Comparison of ENCODE assay signal across 20 cellular contexts in genomic region chr14:54585214-54585613, GRCh38. TPM values are rescaled to one million over a fixed set of nuclear protein-coding genes. Genes with fewer than 3 reads are reported as not detected.
A peak's percentile ranks its signal among the peaks of the same experiment; 100 is the strongest.
DNase-seq lines count a peak whose midpoint lies in the region; ATAC-seq, FAIRE-seq and TF ChIP-seq lines count a peak whose summit lies in the region.
"Had no signal": no experiment of that assay in that cellular context is flagged by ENCODE, and none has a peak within 500 bp of the region (broad histone marks: within the 10 kb centered on the region; RNA-seq: fewer than 3 reads in every experiment).

No MANE protein-coding gene starts in this region.

- H3K4me2 ChIP-seq in HepG2 (ENCODE audit: low read depth, low read length) = no peak overlapping the region
- no peak overlapping the region for H3K4me2 ChIP-seq in GM12878 (ENCODE audit: control insufficient read depth, insufficient read depth)
- H3K4me2 ChIP-seq: A549; BLaER1 treated with 17β-estradiol and CSF1 and Interleukin-3, amounts not matched to agents 10 nM and 100 nM had no signal

- H3K9me3 ChIP-seq in HepG2 (ENCODE audit: low read length) (no peaks in the 10 kb centered on the region), right lobe of liver (no peaks in the 10 kb centered on the region), GM12878 (replicated peaks; ENCODE audit: control insufficient read depth, insufficient read depth, low read length) (no peaks in the 10 kb centered on the region)
- H3K9me3 ChIP-seq: A549, Caco-2 had no signal

- BruUV-seq in HepG2 (replicated peaks; lab: Mats Ljungman, UMichigan) (no TSS peak), GM12878 (replicated peaks; lab: Mats Ljungman, UMichigan) (no TSS peak)

- H2AFZ ChIP-seq in HepG2 (ENCODE audit: low read length) (no peak overlapping the region), GM12878 (ENCODE audit: control insufficient read depth, low read depth, low read length) (no peak overlapping the region)

- H3K4me1 ChIP-seq in HepG2 (ENCODE audit: insufficient read depth, low read length) (peaks cover 18% of the 10 kb centered on the region), right lobe of liver (no peaks in the 10 kb centered on the region), GM12878 (ENCODE audit: control insufficient read depth, insufficient read depth, low read length) (no peaks in the 10 kb centered on the region)
- H3K4me1 ChIP-seq: Caco-2 had no signal

- H3K36me3 ChIP-seq in HepG2 (replicated peaks in 1 of 2; ENCODE audit: control insufficient read depth in 1 of 2, insufficient read depth in 2 of 2, low read length in 2 of 2) (peaks cover 6 to 33% of the 10 kb centered on the region in 2 experiments; a peak in 4 of 5 replicates), right lobe of liver (no peaks in the 10 kb centered on the region), GM12878 (ENCODE audit: control insufficient read depth in 2 of 2, insufficient read depth in 2 of 2, low read length in 1 of 2) (no peaks in the 10 kb centered on the region)

- 97% methylated on average over 3 of the region's 3 CpGs for WGBS in HepG2 (ENCODE audit: low lambda C conversion rate)
- 97% methylated on average over 3 of the region's 3 CpGs for WGBS in right lobe of liver (ENCODE audit: insufficient coverage, low coverage, low lambda C conversion rate, missing lambda C conversion rate)
- 94% methylated on average over 3 of the region's 3 CpGs for WGBS in GM12878 (ENCODE audit: insufficient coverage, insufficient replicate concordance, low lambda C conversion rate, missing lambda C conversion rate)

- TF ChIP-seq POLR2A in HepG2 (IDR thresholded peaks at IDR 0.05; ENCODE audit: insufficient read depth in 1 of 2, low read depth in 2 of 2, low read length in 2 of 2) (no peak), right lobe of liver (IDR thresholded peaks at IDR 0.05) (no peak), GM12878 (IDR thresholded peaks at IDR 0.05; ENCODE audit: low read depth, low read length) (no peak)

- no peak overlapping the region for H3K27ac ChIP-seq in HepG2 (ENCODE audit: extremely low read length, insufficient read depth, low read length)
- no peak overlapping the region for H3K27ac ChIP-seq in right lobe of liver
- H3K27ac ChIP-seq in GM12878 (ENCODE audit: control insufficient read depth, insufficient read depth) = no peak overlapping the region
- H3K27ac ChIP-seq: 22Rv1; A549; BLaER1 treated with 17β-estradiol and CSF1 and Interleukin-3, amounts not matched to agents 10 nM and 100 nM; C4-2B had no signal

- RAD21 ChIA-PET in GM12878 (lab: Charles Lee; ENCODE audit: unreplicated experiment) = no interaction called here

- no peak for TF ChIP-seq CTCF in HepG2 (CRISPR knock-in tag; IDR thresholded peaks at IDR 0.05)
- no peak for TF ChIP-seq CTCF in right lobe of liver (IDR thresholded peaks at IDR 0.05)
- no peak for TF ChIP-seq CTCF in GM12878 (IDR thresholded peaks at IDR 0.05 in 2 of 3, conservative IDR thresholded peaks at IDR 0.05 in 1 of 3; ENCODE audit: control insufficient read depth in 2 of 3, extremely low read depth in 1 of 3, insufficient read depth in 1 of 3, low read depth in 3 of 3, low read length in 3 of 3)

- intact Hi-C loops in HepG2 (cut with micrococcal nuclease; ENCODE audit: unreplicated experiment) = no loop called here
- intact Hi-C loops in right lobe of liver (cut with DNase I) = no loop called here
- intact Hi-C loops in GM12878 (cut with micrococcal nuclease; ENCODE audit: unreplicated experiment) = no loop called here

- peaks cover 41% of the 10 kb centered on the region for H4K20me1 ChIP-seq in HepG2 (ENCODE audit: insufficient read depth, low read length)
- H4K20me1 ChIP-seq in GM12878 (ENCODE audit: control insufficient read depth, insufficient read depth) = no peaks in the 10 kb centered on the region

- H3K4me3 ChIP-seq in HepG2 (replicated peaks in 1 of 3; ENCODE audit: insufficient read depth in 1 of 3, low read depth in 2 of 3, low read length in 3 of 3) (no peak overlapping the region), right lobe of liver (no peak overlapping the region), GM12878 (no peak overlapping the region)
- H3K4me3 ChIP-seq: A549; BLaER1 treated with 17β-estradiol and CSF1 and Interleukin-3, amounts not matched to agents 10 nM and 100 nM had no signal

- POLR2A ChIA-PET in HepG2 (lab: Yijun Ruan, JAX) = no interaction called here
- POLR2A ChIA-PET in GM12878 (lab: Charles Lee) = no interaction called here

- FAIRE-seq in HepG2 (lab: Jason Lieb, UNC) = no peak
- FAIRE-seq in HTR-8/SVneo (lab: Jason Lieb, UNC) = peak; percentile 4
- no peak for FAIRE-seq in GM12878 (lab: Jason Lieb, UNC)
- FAIRE-seq: D721Med, GM12891, GM19239 had no signal

- H3K27me3 ChIP-seq in HepG2 (ENCODE audit: control insufficient read depth in 1 of 2, insufficient read depth in 2 of 2, low read length in 2 of 2) = no peaks in the 10 kb centered on the region
- no peaks in the 10 kb centered on the region for H3K27me3 ChIP-seq in right lobe of liver
- no peaks in the 10 kb centered on the region for H3K27me3 ChIP-seq in GM12878 (replicated peaks in 1 of 2; ENCODE audit: control insufficient read depth in 2 of 2, insufficient read depth in 2 of 2, low read length in 1 of 2)
- H3K27me3 ChIP-seq: BLaER1 treated with 17β-estradiol and CSF1 and Interleukin-3, amounts not matched to agents 10 nM and 100 nM had no signal

- DNase-seq in HepG2 (ENCODE audit: low spot score) = no peak
- DNase-seq in right lobe of liver = no peak
- no peak for DNase-seq in HTR-8/SVneo (ENCODE audit: insufficient read length, low spot score)
- no peak for DNase-seq in GM12878 (ENCODE audit: low read depth, low spot score)
- no peak for DNase-seq in activated CD4-positive, CD25-positive, alpha-beta regulatory T cell treated with anti-CD3 and anti-CD28 coated beads, Interleukin-2, amount 50 U/mL, for 72 hours
- DNase-seq: AML-193; Caco-2; Calu3; CD4-positive, alpha-beta T cell; CD8-positive, alpha-beta T cell; DMS79 treated with DMSO at 0.1 percent for 48 hours; GDM1 had no signal

- ATAC-seq in HepG2 = no peak
- ATAC-seq in right lobe of liver = no peak
- peak; percentile 50 for ATAC-seq in GM12878
- ATAC-seq in HG03108 (IDR thresholded peaks at IDR 0.05; ENCODE audit: unreplicated experiment) = no peak
- ATAC-seq: A549; CD8-positive, alpha-beta T cell had no signal

- TF ChIP-seq RAD21 in HepG2 (CRISPR knock-in tag; IDR thresholded peaks at IDR 0.05) (no peak), GM12878 (IDR thresholded peaks at IDR 0.05; ENCODE audit: insufficient read depth, low read depth, low read length) (no peak)

- TF ChIP-seq EP300 in HepG2 (IDR thresholded peaks at IDR 0.05; ENCODE audit: low read depth in 2 of 2, low read length in 2 of 2) (no peak), HepG2 (CRISPR knock-in tag; IDR thresholded peaks at IDR 0.05; ENCODE audit: borderline replicate concordance) (no peak), GM12878 (IDR thresholded peaks at IDR 0.05; ENCODE audit: borderline replicate concordance in 1 of 2, control insufficient read depth in 1 of 2, low read depth in 2 of 2, low read length in 2 of 2) (no peak)

- SMC1A ChIA-PET in GM12878 (lab: Charles Lee; ENCODE audit: uncharacterized antibody, unreplicated experiment) = no interaction called here

- H3K9ac ChIP-seq in HepG2 (ENCODE audit: insufficient read depth, low read depth, low read length) = no peak overlapping the region
- no peak overlapping the region for H3K9ac ChIP-seq in GM12878 (ENCODE audit: control insufficient read depth, insufficient read depth, low read length)
- H3K9ac ChIP-seq: BLaER1 treated with 17β-estradiol and CSF1 and Interleukin-3, amounts not matched to agents 10 nM and 100 nM had no signal

- CTCF ChIA-PET in HepG2 (lab: Yijun Ruan, JAX; ENCODE audit: low intra/inter-chr PET ratio, low total read pairs) = no interaction called here
- CTCF ChIA-PET in GM12878 (lab: Yijun Ruan, JAX) = no interaction called here

- H3K79me2 ChIP-seq in HepG2 (ENCODE audit: insufficient read depth, low read length) (peaks cover 84% of the 10 kb centered on the region), GM12878 (ENCODE audit: control insufficient read depth, insufficient read depth, low read length) (no peaks in the 10 kb centered on the region)

- in situ Hi-C loops in HepG2 (cut with HindIII; ENCODE audit: extremely low pct_ligation_motif_present, low pct_unique_long_range_greater_than_20kb) = no loop called here
- in situ Hi-C loops in GM12878 (cut with MboI) = no loop called here

RNA-seq across cellular contexts. Expression of gene SAMD4A, which starts 18.3 kb away (rescaled TPM):
- total RNA-seq in HepG2 (2016; rRNA removed; fragmentation: Illumina TruSeq; extraction: Trizol) (6.9 and 13.0 TPM in 2 replicates), right lobe of liver (10 to 100 TPM; 16.7 to 31.9 (median 21.1) TPM), GM12878 (2014; rRNA removed) (0.38 and 0.40 TPM in 2 replicates), GM12878 (2014; rRNA removed; fragmentation: Illumina TruSeq; extraction: Trizol) (0.18 and 0.40 TPM in 2 replicates), GM12878 (2021) (0.48 and 0.56 TPM in 2 replicates)
- 38.3 and 41.9 TPM in 2 replicates for total RNA-seq in HepG2 (2016; cell fraction: cytosol; rRNA removed; fragmentation: Illumina TruSeq; extraction: Trizol; ENCODE audit: low read depth)
- total RNA-seq in HepG2 (2016; cell fraction: insoluble cytoplasmic fraction; rRNA removed; fragmentation: Illumina TruSeq; extraction: Trizol) = 6.5 and 11.9 TPM in 2 replicates
- total RNA-seq in HepG2 (2016; cell fraction: membrane; rRNA removed; fragmentation: Illumina TruSeq; extraction: Trizol) = 12.3 and 13.3 TPM in 2 replicates
- 24.4 and 25.8 TPM in 2 replicates for total RNA-seq in HepG2 (2016; cell fraction: nucleus; rRNA removed; fragmentation: Illumina TruSeq; extraction: Trizol)
- polyA plus RNA-seq in HepG2 (2011; rRNA removed) (11.7 and 11.8 TPM in 2 replicates), GM12878 (2011; rRNA removed) (0.22 and 0.39 TPM in 2 replicates), GM12878 (2014; fragmentation: Illumina TruSeq; extraction: Trizol) (0.17 and 0.26 TPM in 2 replicates), GM12878 (2014; fragmentation: Nextera tagmentation; extraction: Ambion mirVana) (under 1 TPM; 0.29 to 0.33 TPM), GM12878 (2014; rRNA removed) (0.18 and 0.49 TPM in 2 replicates), GM12878 (2016; fragmentation: Nextera tagmentation; extraction: Ambion mirVana) (under 1 TPM; 0.05 to 0.12 TPM)
- polyA plus RNA-seq in HepG2 (2011; cell fraction: cytosol; rRNA removed) = 4.9 and 6.1 TPM in 2 replicates
- 89.4 and 113 TPM in 2 replicates for polyA plus RNA-seq in HepG2 (2011; cell fraction: nucleus; rRNA removed)
- 22.3 and 23.9 TPM in 2 replicates for polyA plus RNA-seq in HepG2 (2012)
- polyA plus RNA-seq in HepG2 (2016; cell fraction: cytosol; fragmentation: Illumina TruSeq; extraction: Trizol; ENCODE audit: low read depth) = 1.5 and 1.9 TPM in 2 replicates
- polyA plus RNA-seq in HepG2 (2016; cell fraction: insoluble cytoplasmic fraction; fragmentation: Illumina TruSeq; extraction: Trizol; ENCODE audit: low read depth) = 5.1 and 6.3 TPM in 2 replicates
- 3.2 and 3.3 TPM in 2 replicates for polyA plus RNA-seq in HepG2 (2016; cell fraction: membrane; fragmentation: Illumina TruSeq; extraction: Trizol; ENCODE audit: low read depth)
- 31.5 and 34.6 TPM in 2 replicates for polyA plus RNA-seq in HepG2 (2016; cell fraction: nucleus; fragmentation: Illumina TruSeq; extraction: Trizol; ENCODE audit: insufficient read depth, low read depth)
- 3.0 and 40.6 TPM in 2 replicates for polyA minus RNA-seq in HepG2 (2011; rRNA and poly(A)+ RNA removed; ENCODE audit: low replicate concordance)
- 26.1 and 26.2 TPM in 2 replicates for polyA minus RNA-seq in HepG2 (2011; cell fraction: cytosol; rRNA and poly(A)+ RNA removed)
- polyA minus RNA-seq in HepG2 (2011; cell fraction: nucleus; rRNA and poly(A)+ RNA removed) = 112 and 120 TPM in 2 replicates
- 5.6 and 6.9 TPM in 2 replicates for total RNA-seq in GM12878 (2013; cell fraction: nucleolus; rRNA removed)
- polyA plus RNA-seq in GM12878 (2011; ENCODE audit: low read depth) = 0.38 TPM
- polyA plus RNA-seq in GM12878 (2011; cell fraction: cytosol; rRNA removed) = 0.33 and 0.37 TPM in 2 replicates
- 1.4 and 1.5 TPM in 2 replicates for polyA plus RNA-seq in GM12878 (2011; cell fraction: nucleus; rRNA removed)
- 1.0 and 1.1 TPM in 2 replicates for polyA plus RNA-seq in GM12878 (2012)
- 0.66 and 2.4 TPM in 2 replicates for polyA minus RNA-seq in GM12878 (2011; rRNA and poly(A)+ RNA removed)
- polyA minus RNA-seq in GM12878 (2011; cell fraction: cytosol; rRNA and poly(A)+ RNA removed) = not detected in 2 replicates
- polyA minus RNA-seq in GM12878 (2011; cell fraction: nucleus; rRNA and poly(A)+ RNA removed) = 1.8 and 3.3 TPM in 2 replicates
